1 cellular context compared by ENCODE assay signal in the genomic region with DNA sequence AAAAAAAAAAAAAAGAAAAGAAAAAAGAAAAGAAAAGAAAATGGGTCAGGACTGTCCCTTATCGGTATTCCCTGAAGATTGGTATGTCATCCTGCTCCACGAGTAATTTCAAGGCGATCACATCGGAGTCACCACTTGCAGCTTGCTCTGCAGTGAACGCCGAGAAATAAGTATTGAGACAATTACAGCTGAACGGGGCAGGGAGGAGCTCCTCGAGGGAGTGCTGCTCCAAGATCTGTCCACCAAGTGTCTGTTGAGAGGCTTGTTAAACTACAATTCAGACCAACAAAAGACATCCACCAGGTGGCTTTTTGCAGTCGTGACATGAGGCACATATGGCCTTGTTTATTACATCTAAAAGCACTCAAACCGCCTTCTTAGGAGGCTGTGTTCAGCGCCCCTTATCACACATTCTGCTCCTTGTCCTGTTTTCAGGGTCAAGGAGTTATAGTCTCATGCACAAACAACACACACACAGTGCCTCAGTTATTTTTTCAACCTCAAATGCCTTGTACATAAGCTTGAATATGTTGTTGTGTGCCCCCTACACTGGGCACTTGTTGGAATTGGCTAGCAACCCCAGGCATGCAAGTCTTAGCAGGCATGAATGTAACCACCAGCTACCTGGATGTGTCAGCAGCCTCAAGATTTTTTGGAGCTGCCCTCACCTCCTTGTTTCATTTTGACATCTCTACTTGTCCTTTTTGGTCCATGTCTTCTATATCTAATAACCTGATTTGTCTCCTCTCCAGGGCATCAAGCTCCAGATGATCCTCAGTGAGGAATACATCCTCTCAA.
TF ChIP-seq lines count a peak whose summit lies in the region.

No MANE protein-coding gene starts in this region.

TF ChIP-seq in H1, 55 proteins besides CTCF, POLR2A, EP300 and RAD21:
- TF ChIP-seq MAFK (IDR thresholded peaks at IDR 0.05; ENCODE audit: low read depth, low read length) (no peak), SP1 (IDR thresholded peaks at IDR 0.05; ENCODE audit: low read depth, low read length) (no peak), BACH1 (IDR thresholded peaks at IDR 0.05; ENCODE audit: low read length) (no peak)
